ENCODE assay signal across 25 cellular contexts in the genomic region with DNA sequence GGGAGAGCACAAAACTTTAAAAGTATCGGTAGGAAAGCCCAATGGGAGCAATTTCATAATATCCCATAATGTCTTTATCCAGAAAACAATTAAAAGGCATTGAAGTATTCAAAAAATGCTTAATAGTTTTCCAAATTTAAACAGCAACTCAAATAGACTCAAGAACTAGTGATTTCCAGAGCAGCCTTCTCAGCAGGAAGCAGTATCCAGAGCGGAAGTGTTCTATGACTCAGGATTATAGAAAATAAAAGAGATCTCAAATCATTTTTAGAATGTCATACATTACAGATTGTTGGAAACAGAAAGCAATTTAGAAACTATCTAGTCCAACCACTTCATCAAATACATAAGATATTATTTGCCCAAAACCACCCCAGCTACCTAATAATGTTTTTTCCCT.
"Had no signal": no experiment of that assay in that cellular context is flagged by ENCODE, and none has a peak within 500 bp of the region (broad histone marks: within the 10 kb centered on the region; RNA-seq: fewer than 3 reads in every experiment).

No MANE protein-coding gene starts in this region.

- H3K4me1 ChIP-seq: breast epithelium, Peyer's patch had no signal

- H3K27me3 Mint-ChIP-seq: activated naive CD4-positive, alpha-beta T cell treated with anti-CD3 and anti-CD28 coated beads, Interleukin-2, amount 50 U/mL, for 24 hours had no signal

- H3K4me1 Mint-ChIP-seq: activated CD8-positive, alpha-beta memory T cell treated with anti-CD3 and anti-CD28 coated beads, Interleukin-2, amount 10 ng/mL, durations not matched to agents 7 days and 5 days; activated naive CD4-positive, alpha-beta T cell treated with anti-CD3 and anti-CD28 coated beads, Interleukin-2, amount 50 U/mL, for 24 hours had no signal

- ATAC-seq: activated CD4-positive, CD25-positive, alpha-beta regulatory T cell treated with anti-CD3 and anti-CD28 coated beads, Interleukin-2, amount 50 U/mL, for 24 hours; activated CD8-positive, alpha-beta memory T cell treated with anti-CD3 and anti-CD28 coated beads, Interleukin-2, amount 10 ng/mL, durations not matched to agents 7 days and 5 days had no signal

- H3K27ac Mint-ChIP-seq: activated CD8-positive, alpha-beta memory T cell treated with anti-CD3 and anti-CD28 coated beads, Interleukin-2, amount 10 ng/mL, durations not matched to agents 7 days and 5 days; activated naive CD4-positive, alpha-beta T cell treated with anti-CD3 and anti-CD28 coated beads, Interleukin-2, amount 50 U/mL, for 24 hours; activated T-cell treated with anti-CD3 and anti-CD28 coated beads, Interleukin-2, amount 50 U/mL, for 24 hours; activated T-helper 1 cell treated with anti-CD3 and anti-CD28 coated beads, Interleukin-12 subunit alpha, Interleukin-12 subunit beta, Interleukin-2, Interleukin-4 antibody, amounts not matched to agents 30 ng/mL and 10 ng/mL and 1 ng/mL, durations not matched to agents 14 hours and 24 hours and 36 hours; T-helper 1 cell treated with Interleukin-12 subunit alpha and Interleukin-12 subunit beta and Interleukin-4 antibody, amounts not matched to agents 30 μg/mL and 1 μg/mL, for 36 hours had no signal

- H3K36me3 ChIP-seq: breast epithelium had no signal

- H3K4me3 Mint-ChIP-seq: activated CD8-positive, alpha-beta memory T cell treated with anti-CD3 and anti-CD28 coated beads, Interleukin-2, amount 10 ng/mL, durations not matched to agents 7 days and 5 days; activated naive CD4-positive, alpha-beta T cell treated with anti-CD3 and anti-CD28 coated beads, Interleukin-2, amount 50 U/mL, for 24 hours; activated T-cell treated with anti-CD3 and anti-CD28 coated beads, Interleukin-2, amount 50 U/mL, for 24 hours; activated T-helper 1 cell treated with anti-CD3 and anti-CD28 coated beads, Interleukin-12 subunit alpha, Interleukin-12 subunit beta, Interleukin-2, Interleukin-4 antibody, amounts not matched to agents 30 ng/mL and 10 ng/mL and 1 ng/mL, durations not matched to agents 14 hours and 24 hours and 36 hours; T-helper 1 cell treated with Interleukin-12 subunit alpha and Interleukin-12 subunit beta and Interleukin-4 antibody, amounts not matched to agents 30 μg/mL and 1 μg/mL, for 36 hours had no signal

- DNase-seq: activated CD4-positive, alpha-beta T cell treated with anti-CD3 and anti-CD28 coated beads for 4 hours; activated CD4-positive, alpha-beta T cell treated with anti-CD3 and anti-CD28 coated beads, Interleukin-2, amount 50 U/mL, for 4 hours; activated CD8-positive, alpha-beta memory T cell treated with anti-CD3 and anti-CD28 coated beads, Interleukin-2, amount 10 ng/mL, durations not matched to agents 7 days and 5 days; activated effector memory CD4-positive, alpha-beta T cell treated with Interleukin-2 at 50 U/mL for 16 hours; activated naive CD4-positive, alpha-beta T cell; activated T-cell treated with anti-CD3 and anti-CD28 coated beads, Interleukin-2, amount 50 U/mL, for 24 hours; amniotic stem cell; caudate nucleus; MV-4-11; NCI-H1092 treated with DMSO at 0.1 percent for 48 hours; NCI-H1417 treated with DMSO at 0.1 percent for 48 hours; NCI-H1694; NCI-H2029 treated with DMSO at 0.1 percent for 48 hours; NCI-H510A treated with DMSO at 0.1 percent for 48 hours; NCI-H69; NK-92 treated with Interleukin-12 subunit alpha and Interleukin-12 subunit beta, amount 100 ng/mL, for 24 hours; OCI-M1; Peyer's patch; SHP77 treated with DMSO at 0.1 percent for 48 hours had no signal

- H3K27me3 ChIP-seq: breast epithelium, Peyer's patch had no signal

- H3K9ac ChIP-seq: KMS-11 had no signal

- H3K9me3 ChIP-seq: breast epithelium, Peyer's patch had no signal

- H3K36me3 Mint-ChIP-seq: activated CD8-positive, alpha-beta memory T cell treated with anti-CD3 and anti-CD28 coated beads, Interleukin-2, amount 10 ng/mL, durations not matched to agents 7 days and 5 days; activated naive CD4-positive, alpha-beta T cell treated with anti-CD3 and anti-CD28 coated beads, Interleukin-2, amount 50 U/mL, for 24 hours had no signal

- H3K4me2 ChIP-seq: KMS-11 had no signal

- H3K27ac ChIP-seq: breast epithelium, KMS-11, Peyer's patch had no signal

- H3K9me3 Mint-ChIP-seq: activated naive CD4-positive, alpha-beta T cell treated with anti-CD3 and anti-CD28 coated beads, Interleukin-2, amount 50 U/mL, for 24 hours; activated T-cell treated with anti-CD3 and anti-CD28 coated beads, Interleukin-2, amount 50 U/mL, for 24 hours; activated T-helper 1 cell treated with anti-CD3 and anti-CD28 coated beads, Interleukin-12 subunit alpha, Interleukin-12 subunit beta, Interleukin-2, Interleukin-4 antibody, amounts not matched to agents 30 ng/mL and 10 ng/mL and 1 ng/mL, durations not matched to agents 14 hours and 24 hours and 36 hours; T-helper 1 cell treated with Interleukin-12 subunit alpha and Interleukin-12 subunit beta and Interleukin-4 antibody, amounts not matched to agents 30 μg/mL and 1 μg/mL, for 36 hours had no signal

- H3K4me3 ChIP-seq: breast epithelium, Peyer's patch had no signal
